24 cellular contexts compared by ENCODE assay signal in the genomic region with DNA sequence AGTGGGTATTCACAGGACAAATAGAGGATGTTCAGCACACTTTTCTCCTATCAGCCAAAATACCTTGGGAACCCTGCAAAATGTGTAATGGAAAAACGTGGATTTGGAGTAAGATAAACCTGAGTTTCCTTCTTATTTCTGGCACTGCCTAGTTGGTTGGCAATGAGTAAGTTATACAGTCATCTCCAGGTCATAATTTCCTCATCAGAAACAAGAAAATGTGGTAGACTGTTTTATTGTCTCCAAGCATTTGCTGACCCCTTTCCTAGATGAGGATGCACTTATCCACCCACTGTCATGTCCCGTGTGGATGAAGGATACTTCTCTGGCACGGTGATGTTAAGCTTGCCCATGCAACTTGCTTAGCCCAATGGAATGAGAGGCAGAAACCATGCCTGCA.
"Had no signal": no experiment of that assay in that cellular context is flagged by ENCODE, and none has a peak within 500 bp of the region (broad histone marks: within the 10 kb centered on the region; RNA-seq: fewer than 3 reads in every experiment).

No MANE protein-coding gene starts in this region.

- DNase-seq: natural killer cell; occipital lobe; ovary; posterior cingulate gyrus; psoas muscle; right cardiac atrium; right lobe of liver; sigmoid colon; small intestine; stimulated activated CD4-positive, alpha-beta T cell treated with anti-CD3 and anti-CD28 coated beads, Interleukin-15, amount 100 ng/mL, for 24 hours; stimulated activated CD4-positive, alpha-beta T cell treated with anti-CD3 and anti-CD28 coated beads, Interleukin-2, amount 100 ng/mL, for 24 hours; stimulated activated CD4-positive, alpha-beta T cell treated with anti-CD3 and anti-CD28 coated beads, Interleukin-2, amount 100 ng/mL, for 48 hours; stimulated activated CD4-positive, alpha-beta T cell treated with anti-CD3 and anti-CD28 coated beads, Interleukin-4, amount 100 ng/mL, for 24 hours; stimulated activated naive B cell treated with anti-CD40 and anti-IgM and Interleukin-4, amounts not matched to agents 10 μg/mL and 1 μg/mL and 100 μg/mL, for 72 hours; stimulated activated naive CD4-positive, alpha-beta T cell treated with Interleukin-2 at 50 U/mL for 16 hours; stomach; thyroid gland; upper lobe of right lung; uterus had no signal

- H3K4me1 ChIP-seq: neural progenitor cell, parathyroid adenoma, psoas muscle, right lobe of liver, sigmoid colon, stomach, thyroid gland, tibial nerve, upper lobe of right lung, uterus had no signal

- H3K27ac ChIP-seq: neural progenitor cell, ovary, parathyroid adenoma, psoas muscle, right lobe of liver, sigmoid colon, stomach, thoracic aorta, thyroid gland, tibial nerve, upper lobe of right lung, uterus had no signal

- ATAC-seq: natural killer cell; psoas muscle; right cardiac atrium; right lobe of liver; stimulated activated effector memory CD8-positive, alpha-beta T cell treated with anti-CD3 and anti-CD28 coated beads, Interleukin-12 subunit alpha, Interleukin-12 subunit beta, amount 100 ng/mL, for 72 hours; stimulated activated naive B cell treated with anti-CD40 and anti-IgM and Interleukin-4, amounts not matched to agents 10 μg/mL and 1 μg/mL and 100 μg/mL, for 72 hours; upper lobe of right lung had no signal

- H3K4me3 ChIP-seq: neural progenitor cell, ovary, psoas muscle, right lobe of liver, sigmoid colon, stomach, thoracic aorta, thyroid gland, tibial nerve, upper lobe of right lung, uterus had no signal

- H3K36me3 ChIP-seq: neural progenitor cell, ovary, right lobe of liver, sigmoid colon, stomach, thoracic aorta, thyroid gland, tibial nerve, upper lobe of right lung, uterus had no signal

- FAIRE-seq: small intestine had no signal

- H3K27me3 ChIP-seq: neural progenitor cell, ovary, right lobe of liver, sigmoid colon, stomach, thyroid gland, tibial nerve, upper lobe of right lung, uterus had no signal
